Comparison of ENCODE assay signal across 9 cellular contexts in genomic region chr13:48235100-48235813, GRCh38. TPM values are rescaled to one million over a fixed set of nuclear protein-coding genes. Genes with fewer than 3 reads are reported as not detected.
DNase-seq lines count a peak whose midpoint lies in the region; ATAC-seq and TF ChIP-seq lines count a peak whose summit lies in the region.
"Had no signal": no experiment of that assay in that cellular context is flagged by ENCODE, and none has a peak within 500 bp of the region (broad histone marks: within the 10 kb centered on the region; RNA-seq: fewer than 3 reads in every experiment).

No MANE protein-coding gene starts in this region.

- no peak for TF ChIP-seq CTCF in GM12865 (IDR thresholded peaks at IDR 0.05; ENCODE audit: insufficient read depth, low read depth, low read length, missing control alignments)
- TF ChIP-seq CTCF in epithelial cell of proximal tubule (conservative IDR thresholded peaks at IDR 0.05; ENCODE audit: low read depth, low read length): no peak
- TF ChIP-seq CTCF in MM.1S (IDR thresholded peaks at IDR 0.05; ENCODE audit: low read length): no peak

- H3K9me3 Mint-ChIP-seq in T-cell: no peaks in the 10 kb centered on the region
- no peaks in the 10 kb centered on the region for H3K9me3 Mint-ChIP-seq in naive thymus-derived CD4-positive, alpha-beta T cell

- H3K27ac Mint-ChIP-seq in T-cell: peak overlapping the region; percentile 86 to 88
- peak overlapping the region in 8 of 9 donors; percentile 84 to 98 (median 96) for H3K27ac Mint-ChIP-seq in naive thymus-derived CD4-positive, alpha-beta T cell

- H3K27me3 ChIP-seq in naive thymus-derived CD4-positive, alpha-beta T cell (ENCODE audit: control insufficient read depth in 2 of 2, insufficient read depth in 2 of 2, low read length in 2 of 2): no peaks in the 10 kb centered on the region
- no peaks in the 10 kb centered on the region for H3K27me3 ChIP-seq in MM.1S (replicated peaks; ENCODE audit: insufficient read depth, low read length)

- no peaks in the 10 kb centered on the region for H3K9me2 ChIP-seq in MM.1S (replicated peaks; ENCODE audit: insufficient read depth, low read length)

- POLR2A ChIA-PET in T-cell (lab: Charles Lee): interaction anchor here in 1 of 2 donors (0.7 to 2.0 kb wide), 4 partner anchors 16 to 79 kb away, joined by 3 to 8 read pairs (median 4); partner anchors contain the start of gene RB1
- POLR2A ChIA-PET in naive thymus-derived CD4-positive, alpha-beta T cell (lab: Charles Lee): interaction anchor here (0.6 to 4.2 kb wide), 24 partner anchors 8 to 1639 kb away, joined by 3 to 47 read pairs (median 4); partner anchors contain the start of gene NUDT15

- peak overlapping the region; percentile 88 to 96 (median 95) for H3K4me3 Mint-ChIP-seq in T-cell
- peak overlapping the region; percentile 64 to 99 (median 97) for H3K4me3 Mint-ChIP-seq in naive thymus-derived CD4-positive, alpha-beta T cell

- no peaks in the 10 kb centered on the region for H3K27me3 Mint-ChIP-seq in T-cell
- H3K27me3 Mint-ChIP-seq in naive thymus-derived CD4-positive, alpha-beta T cell: peaks cover 0 to 22% (median 0%) of the 10 kb centered on the region in 5 donors

- ATAC-seq in HG03108 (IDR thresholded peaks at IDR 0.05; ENCODE audit: unreplicated experiment): peak; percentile 47
- ATAC-seq in T-cell (replicated peaks in 1 of 4): no peak
- ATAC-seq in naive thymus-derived CD4-positive, alpha-beta T cell: no peak
- ATAC-seq: HCT116 had no signal

- CTCF ChIA-PET in T-cell (lab: Charles Lee): interaction anchor here (0.7 to 2.5 kb wide), 9 partner anchors 13 to 197 kb away, joined by 3 to 28 read pairs (median 3); no protein-coding TSS in a partner anchor
- CTCF ChIA-PET in naive thymus-derived CD4-positive, alpha-beta T cell (lab: Charles Lee): interaction anchor here (0.6 to 2.7 kb wide), 9 partner anchors 14 to 190 kb away, joined by 3 to 22 read pairs (median 3); no protein-coding TSS in a partner anchor

- no peaks in the 10 kb centered on the region for H3K9me3 ChIP-seq in naive thymus-derived CD4-positive, alpha-beta T cell (ENCODE audit: control insufficient read depth in 2 of 3, low read length in 3 of 3)
- no peaks in the 10 kb centered on the region for H3K9me3 ChIP-seq in MM.1S (replicated peaks; ENCODE audit: insufficient read depth, low read length)

- H3F3A ChIP-seq in MM.1S (ENCODE audit: insufficient read depth, low read length): no peaks in the 10 kb centered on the region

- H3K9ac ChIP-seq in MM.1S (ENCODE audit: low read length): no peak overlapping the region

- H4K20me1 ChIP-seq in MM.1S (ENCODE audit: insufficient read depth, low read length): no peaks in the 10 kb centered on the region

- peaks cover 0 to 17% (median 0%) of the 10 kb centered on the region in 3 experiments for H3K36me3 ChIP-seq in naive thymus-derived CD4-positive, alpha-beta T cell (ENCODE audit: control insufficient read depth in 2 of 3, insufficient read depth in 3 of 3, low read length in 3 of 3)
- no peaks in the 10 kb centered on the region for H3K36me3 ChIP-seq in MM.1S (replicated peaks; ENCODE audit: insufficient read depth, low read length)

- H3K36me3 Mint-ChIP-seq in T-cell: peaks cover 32% of the 10 kb centered on the region
- peaks cover 4 to 27% (median 25%) of the 10 kb centered on the region in 5 donors for H3K36me3 Mint-ChIP-seq in naive thymus-derived CD4-positive, alpha-beta T cell

- H3K4me1 ChIP-seq in naive thymus-derived CD4-positive, alpha-beta T cell (ENCODE audit: control insufficient read depth in 2 of 2, insufficient read depth in 2 of 2, low read length in 2 of 2): peaks cover 47 to 48% of the 10 kb centered on the region in 2 donors
- H3K4me1 ChIP-seq in MM.1S (ENCODE audit: low read length): no peaks in the 10 kb centered on the region

- DNase-seq in ACHN (peak; percentile 40), GM12865 (ENCODE audit: low read depth) (peak; percentile 65), T-cell (no peak), epithelial cell of proximal tubule (ENCODE audit: low read depth) (no peak), MM.1S (no peak), KG1 (lab: John Stamatoyannopoulos, UW) (no peak)
- peak in 1 of 9 donors; percentile 24 for DNase-seq in naive thymus-derived CD4-positive, alpha-beta T cell

- H3K4me1 Mint-ChIP-seq in T-cell: peaks cover 59 to 68% (median 64%) of the 10 kb centered on the region in 3 donors
- peaks cover 38 to 70% (median 58%) of the 10 kb centered on the region in 7 donors for H3K4me1 Mint-ChIP-seq in naive thymus-derived CD4-positive, alpha-beta T cell

- intact Hi-C loops in naive thymus-derived CD4-positive, alpha-beta T cell (cut with micrococcal nuclease): loop anchor here (1.0 to 10.0 kb wide), 3 partner anchors 9 to 350 kb away; no protein-coding TSS in a partner anchor

- in situ Hi-C loops in ACHN (cut with HindIII; ENCODE audit: low pct_ligation_motif_present, low pct_unique_long_range_greater_than_20kb, low sequenced_read_pairs): no loop called here

- no peak overlapping the region for H2AFZ ChIP-seq in MM.1S (ENCODE audit: low read length)

- H3K79me2 ChIP-seq in MM.1S (ENCODE audit: low read length): peaks cover 5% of the 10 kb centered on the region; the same call in 1 of the 2 replicates

- H3K4me3 ChIP-seq in GM12865 (ENCODE audit: low read depth, low read length): no peak overlapping the region
- peak overlapping the region; percentile 94 for H3K4me3 ChIP-seq in epithelial cell of proximal tubule (ENCODE audit: low read depth, low read length)
- peak overlapping the region; percentile 61 for H3K4me3 ChIP-seq in naive thymus-derived CD4-positive, alpha-beta T cell (ENCODE audit: low read length)
- no peak overlapping the region for H3K4me3 ChIP-seq in MM.1S (ENCODE audit: low read length)

- H3K27ac ChIP-seq in naive thymus-derived CD4-positive, alpha-beta T cell (ENCODE audit: low read depth, low read length): peak overlapping the region; percentile 94
- H3K27ac ChIP-seq in MM.1S (ENCODE audit: low read length): no peak overlapping the region

- no peak overlapping the region for H3K4me2 ChIP-seq in MM.1S (ENCODE audit: low read depth, low read length)

RNA-seq across cellular contexts. Expression of gene ITM2B, which starts 2.3 kb away (rescaled TPM):
- total RNA-seq in T-cell: 100 to 1,000 TPM; 347 to 539 (median 452) TPM
- total RNA-seq in epithelial cell of proximal tubule: 177 and 403 TPM in 2 replicates
- 100 to 1,000 TPM; 190 to 733 (median 412) TPM for total RNA-seq in naive thymus-derived CD4-positive, alpha-beta T cell
- 1,000 to 10,000 TPM; 1,112 to 1,479 TPM for polyA plus RNA-seq in naive thymus-derived CD4-positive, alpha-beta T cell

Comparison
In these comparisons a context has a peak if more than half of its experiments do, and no peak if none do; other contexts are left out.
1. DNase-seq: peak in ACHN (single experiment) and GM12865 (single experiment); none in T-cell (0 of 34), epithelial cell of proximal tubule (single experiment), MM.1S (single experiment) and KG1 (single experiment).
2. H3K4me3 ChIP-seq: peak in epithelial cell of proximal tubule (single experiment) and naive thymus-derived CD4-positive, alpha-beta T cell (single experiment); none in GM12865 (single experiment) and MM.1S (single experiment).